29 cellular contexts compared by ENCODE assay signal in the genomic region with DNA sequence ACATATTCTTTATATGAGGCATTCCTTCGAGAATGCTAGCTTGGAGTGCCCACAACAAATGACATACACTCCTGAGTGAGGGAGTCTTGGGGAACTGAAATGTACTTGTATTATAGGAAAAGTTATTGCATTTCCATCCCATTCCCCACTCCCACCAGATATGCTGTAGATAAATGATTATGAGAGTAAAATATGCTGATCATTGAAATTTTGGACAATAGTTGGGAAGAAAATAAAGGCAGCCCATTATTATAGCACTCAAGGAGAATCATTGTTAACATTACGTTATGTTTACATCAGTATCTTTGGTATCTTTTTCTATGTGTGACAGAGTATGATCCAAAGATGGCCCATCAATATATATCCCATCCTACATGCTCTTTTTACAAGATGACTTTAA.
"Had no signal": no experiment of that assay in that cellular context is flagged by ENCODE, and none has a peak within 500 bp of the region (broad histone marks: within the 10 kb centered on the region; RNA-seq: fewer than 3 reads in every experiment).

No MANE protein-coding gene starts in this region.

- H3K27ac ChIP-seq: neutrophil, pancreas, prostate gland, right atrium auricular region, skin epidermis, spleen, suprapubic skin, testis, tibial artery, transverse colon, upper lobe of right lung, uterus had no signal

- H3K4me2 ChIP-seq: smooth muscle cell had no signal

- H3K4me3 ChIP-seq: pancreas, prostate gland, right atrium auricular region, skin epidermis, smooth muscle cell, spleen, suprapubic skin, testis, tibial artery, transverse colon, upper lobe of right lung, uterus had no signal

- H3K4me1 ChIP-seq: pancreas, prostate gland, right atrium auricular region, suprapubic skin, testis, tibial artery, transverse colon, upper lobe of right lung, uterus had no signal

- DNase-seq: naive thymus-derived CD8-positive, alpha-beta T cell; nephron progenitor cell; nucleus accumbens; pancreas; retina; spleen; stimulated activated CD4-positive, alpha-beta T cell treated with anti-CD3 and anti-CD28 coated beads, Interleukin-12 subunit alpha, Interleukin-12 subunit beta, amount 100 ng/mL, for 4 hours; stimulated activated CD4-positive, alpha-beta T cell treated with anti-CD3 and anti-CD28 coated beads, Interleukin-1b, Interleukin-23, amount 100 ng/mL, for 48 hours; stimulated activated CD4-positive, alpha-beta T cell treated with anti-CD3 and anti-CD28 coated beads, Interleukin-4, amount 100 ng/mL, for 1 hour; stimulated activated CD4-positive, alpha-beta T cell treated with anti-CD3 and anti-CD28 coated beads, Interleukin-4, amount 100 ng/mL, for 4 hours; stimulated activated CD8-positive, alpha-beta memory T cell treated with anti-CD3 and anti-CD28 coated beads, Interleukin-4, amount 100 ng/mL, for 48 hours; stimulated activated naive CD4-positive, alpha-beta T cell; stimulated activated naive CD8-positive, alpha-beta T cell treated with anti-CD3 and anti-CD28 coated beads, Interleukin-15, amount 100 ng/mL, for 72 hours; stimulated activated naive CD8-positive, alpha-beta T cell treated with anti-CD3 and anti-CD28 coated beads, Interleukin-15, Interleukin-2, amounts not matched to agents 100 U/mL and 50 U/mL, for 24 hours; substantia nigra; testis; tibial artery; transverse colon; upper lobe of right lung; uterus had no signal

- H3K27me3 ChIP-seq: neutrophil, pancreas, right atrium auricular region, spleen, suprapubic skin, testis, tibial artery, transverse colon, upper lobe of right lung, uterus had no signal

- H3K36me3 ChIP-seq: neutrophil, pancreas, prostate gland, right atrium auricular region, spleen, suprapubic skin, tibial artery, transverse colon, upper lobe of right lung, uterus had no signal

- FAIRE-seq: pancreas had no signal

- ATAC-seq: naive thymus-derived CD8-positive, alpha-beta T cell; natural killer cell treated with Interleukin-12 subunit alpha and Interleukin-12 subunit beta and Interleukin-15 and Interleukin-18, amount 100 ng/mL, for 72 hours; pancreas; sciatic nerve; stimulated activated memory B cell treated with anti-CD40 and anti-IgM and Interleukin-4, amounts not matched to agents 10 μg/mL and 1 μg/mL and 100 μg/mL, for 72 hours; stimulated activated naive CD8-positive, alpha-beta T cell treated with anti-CD3 and anti-CD28 coated beads, Interleukin-15, amount 100 ng/mL, for 72 hours; stimulated activated naive CD8-positive, alpha-beta T cell treated with anti-CD3 and anti-CD28 coated beads, Interleukin-15, Interleukin-2, amounts not matched to agents 100 U/mL and 50 U/mL, for 24 hours; upper lobe of right lung had no signal

- H3K9me3 ChIP-seq: neutrophil, pancreas, prostate gland, testis, transverse colon, upper lobe of right lung, uterus had no signal
